In the genomic region with DNA sequence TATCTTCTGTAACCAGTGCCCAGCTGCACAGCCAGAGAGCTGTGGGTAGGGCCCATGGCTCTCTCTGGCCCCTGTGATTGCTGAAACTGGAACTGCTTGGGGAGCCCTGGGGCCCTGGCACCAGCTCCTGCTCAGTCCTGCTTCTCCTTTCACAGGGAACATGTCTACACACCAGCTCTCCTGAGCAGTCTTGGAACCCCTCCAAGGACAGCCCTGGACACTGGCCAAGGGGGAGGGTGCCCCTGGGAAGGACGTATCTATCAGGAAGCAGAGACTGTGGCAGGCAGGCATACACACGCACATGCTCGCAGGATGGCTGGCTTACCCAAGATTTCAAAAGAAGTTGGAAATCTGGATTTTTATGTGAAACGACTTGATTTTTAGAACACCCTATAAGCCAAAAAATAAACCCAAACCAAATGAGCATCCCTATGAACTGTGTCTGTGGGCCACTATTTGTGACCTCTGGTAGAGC, we compare ENCODE assay signal across 8 cellular contexts. TPM values are rescaled to one million over a fixed set of nuclear protein-coding genes. Genes with fewer than 3 reads are reported as not detected.
A peak's percentile ranks its signal among the peaks of the same experiment; 100 is the strongest.
DNase-seq lines count a peak whose midpoint lies in the region; ATAC-seq and TF ChIP-seq lines count a peak whose summit lies in the region.

No MANE protein-coding gene starts in this region.

- peaks cover 59% of the 10 kb centered on the region for H3K4me1 Mint-ChIP-seq in activated T-helper 2 cell treated with anti-CD3 and anti-CD28 coated beads, Interferon-gamma antibody, Interleukin-2, Interleukin-4, amounts not matched to agents 10 μg/mL and 5 μg/mL and 100 μg/mL, durations not matched to agents 14 hours and 24 hours and 36 hours (ENCODE audit: low read depth)
- H3K4me1 Mint-ChIP-seq in osteocyte (ENCODE audit: unreplicated experiment): peaks cover 89% of the 10 kb centered on the region

- no peaks in the 10 kb centered on the region for H3K36me3 ChIP-seq in gastroesophageal sphincter

- DNase-seq in AG04449 (ENCODE audit: low read depth, low spot score) (peak; percentile 71), NCI-H226 (peak; percentile 97), osteocyte (ENCODE audit: extremely low spot score, unreplicated experiment) (peak; percentile 99)
- DNase-seq in activated T-helper 2 cell treated with anti-CD3 and anti-CD28 coated beads, Interferon-gamma antibody, Interleukin-2, Interleukin-4, amounts not matched to agents 10 μg/mL and 5 μg/mL and 100 μg/mL, durations not matched to agents 14 hours and 24 hours and 36 hours (ENCODE audit: low spot score): no peak
- no peak for DNase-seq in stimulated activated CD4-positive, alpha-beta T cell treated with anti-CD3 and anti-CD28 coated beads, Interleukin-2, amount 100 ng/mL, for 48 hours

- H3K27me3 Mint-ChIP-seq in activated T-helper 2 cell treated with anti-CD3 and anti-CD28 coated beads, Interferon-gamma antibody, Interleukin-2, Interleukin-4, amounts not matched to agents 10 μg/mL and 5 μg/mL and 100 μg/mL, durations not matched to agents 14 hours and 24 hours and 36 hours (ENCODE audit: low read depth): no peaks in the 10 kb centered on the region
- no peaks in the 10 kb centered on the region for H3K27me3 Mint-ChIP-seq in osteocyte (ENCODE audit: unreplicated experiment)

- no peaks in the 10 kb centered on the region for H3K9me3 Mint-ChIP-seq in activated T-helper 2 cell treated with anti-CD3 and anti-CD28 coated beads, Interferon-gamma antibody, Interleukin-2, Interleukin-4, amounts not matched to agents 10 μg/mL and 5 μg/mL and 100 μg/mL, durations not matched to agents 14 hours and 24 hours and 36 hours
- H3K9me3 Mint-ChIP-seq in osteocyte (ENCODE audit: unreplicated experiment): no peaks in the 10 kb centered on the region

- peak overlapping the region; percentile 80 for H3K27ac Mint-ChIP-seq in activated T-helper 2 cell treated with anti-CD3 and anti-CD28 coated beads, Interferon-gamma antibody, Interleukin-2, Interleukin-4, amounts not matched to agents 10 μg/mL and 5 μg/mL and 100 μg/mL, durations not matched to agents 14 hours and 24 hours and 36 hours
- peak overlapping the region; percentile 99 for H3K27ac Mint-ChIP-seq in osteocyte (ENCODE audit: unreplicated experiment)

- CTCF ChIA-PET in AG04449 (lab: Yijun Ruan, JAX): interaction anchor here (0.6 to 3.4 kb wide), 9 partner anchors 12 to 180 kb away, joined by 3 to 32 read pairs (median 10); no protein-coding TSS in a partner anchor

- POLR2A ChIA-PET in AG04449 (lab: Yijun Ruan, JAX): no interaction called here

- intact Hi-C loops in activated T-helper 2 cell treated with anti-CD3 and anti-CD28 coated beads, Interferon-gamma antibody, Interleukin-2, Interleukin-4, amounts not matched to agents 10 μg/mL and 5 μg/mL and 100 μg/mL, durations not matched to agents 14 hours and 24 hours and 36 hours (cut with micrococcal nuclease): no loop called here

- WGBS in gastroesophageal sphincter (ENCODE audit: low coverage in 1 of 2), 2 donors: 2 to 25% methylated on average over 1 to 4 of the region's 4 CpGs

- peaks cover 3% of the 10 kb centered on the region for H3K36me3 Mint-ChIP-seq in activated T-helper 2 cell treated with anti-CD3 and anti-CD28 coated beads, Interferon-gamma antibody, Interleukin-2, Interleukin-4, amounts not matched to agents 10 μg/mL and 5 μg/mL and 100 μg/mL, durations not matched to agents 14 hours and 24 hours and 36 hours (ENCODE audit: low read depth)
- no peaks in the 10 kb centered on the region for H3K36me3 Mint-ChIP-seq in osteocyte (ENCODE audit: unreplicated experiment)

- TF ChIP-seq POLR2A in GM18951 (IDR thresholded peaks at IDR 0.05; ENCODE audit: extremely low read depth, insufficient read depth, insufficient read length) (peak; percentile 40), gastroesophageal sphincter (IDR thresholded peaks at IDR 0.05) (no peak)

- in situ Hi-C loops in GM18951 (cut with MboI; ENCODE audit: low sequenced_read_pairs, unreplicated experiment): no loop called here

- H3K4me3 ChIP-seq in AG04449 (ENCODE audit: low read depth, low read length): peak overlapping the region; percentile 53
- no peak overlapping the region for H3K4me3 ChIP-seq in gastroesophageal sphincter

- H3K27ac ChIP-seq in gastroesophageal sphincter: peak overlapping the region; percentile 90 to 93 (median 91)

- no peak for TF ChIP-seq EP300 in gastroesophageal sphincter (IDR thresholded peaks at IDR 0.05)

- peaks cover 27 to 87% (median 42%) of the 10 kb centered on the region in 3 donors for H3K4me1 ChIP-seq in gastroesophageal sphincter

- ATAC-seq in gastroesophageal sphincter: peak; percentile 89
- no peak for ATAC-seq in HG03139 (IDR thresholded peaks at IDR 0.05; ENCODE audit: unreplicated experiment)

- peak overlapping the region; percentile 52 for H3K4me3 Mint-ChIP-seq in activated T-helper 2 cell treated with anti-CD3 and anti-CD28 coated beads, Interferon-gamma antibody, Interleukin-2, Interleukin-4, amounts not matched to agents 10 μg/mL and 5 μg/mL and 100 μg/mL, durations not matched to agents 14 hours and 24 hours and 36 hours (ENCODE audit: low read depth)
- H3K4me3 Mint-ChIP-seq in osteocyte (ENCODE audit: unreplicated experiment): peak overlapping the region; percentile 6

- TF ChIP-seq CTCF in AG04449 (IDR thresholded peaks at IDR 0.05; ENCODE audit: insufficient read depth, low read length, missing control alignments): no peak
- TF ChIP-seq CTCF in gastroesophageal sphincter (IDR thresholded peaks at IDR 0.05): no peak
- TF ChIP-seq CTCF in osteocyte (IDR thresholded peaks at IDR 0.05): no peak

- H3K9me3 ChIP-seq in gastroesophageal sphincter: no peaks in the 10 kb centered on the region

- H3K27me3 ChIP-seq in gastroesophageal sphincter: no peaks in the 10 kb centered on the region

RNA-seq across cellular contexts. Expression of gene TRAF1, which starts 8.8 kb away (rescaled TPM):
- 164 TPM in 2 replicates for total RNA-seq in activated T-helper 2 cell treated with anti-CD3 and anti-CD28 coated beads, Interferon-gamma antibody, Interleukin-2, Interleukin-4, amounts not matched to agents 10 μg/mL and 5 μg/mL and 100 μg/mL, durations not matched to agents 14 hours and 24 hours and 36 hours
- 10 to 100 TPM in 1 of 4 donors, 1 to 10 TPM in 3; 1.2 to 14.3 (median 7.1) TPM for total RNA-seq in gastroesophageal sphincter
- 7.1 and 7.8 TPM in 2 replicates for total RNA-seq in osteocyte

RNA-seq across cellular contexts. Expression of gene PHF19, which starts 58.4 kb away (rescaled TPM):
- 167 and 170 TPM in 2 replicates for total RNA-seq in activated T-helper 2 cell treated with anti-CD3 and anti-CD28 coated beads, Interferon-gamma antibody, Interleukin-2, Interleukin-4, amounts not matched to agents 10 μg/mL and 5 μg/mL and 100 μg/mL, durations not matched to agents 14 hours and 24 hours and 36 hours
- total RNA-seq in gastroesophageal sphincter (10 to 100 TPM; 27.0 to 82.5 (median 54.3) TPM), osteocyte (194 and 212 TPM in 2 replicates)

Comparison
In these comparisons a context has a peak if more than half of its experiments do, and no peak if none do; other contexts are left out.
1. DNase-seq: peak in AG04449 (single experiment), NCI-H226 (single experiment) and osteocyte (single experiment); none in activated T-helper 2 cell treated with anti-CD3 and anti-CD28 coated beads, Interferon-gamma antibody, Interleukin-2, Interleukin-4, amounts not matched to agents 10 μg/mL and 5 μg/mL and 100 μg/mL, durations not matched to agents 14 hours and 24 hours and 36 hours (single experiment) and stimulated activated CD4-positive, alpha-beta T cell treated with anti-CD3 and anti-CD28 coated beads, Interleukin-2, amount 100 ng/mL, for 48 hours (0 of 2).
2. RNA of gene TRAF1, which starts 8.8 kb away (total RNA-seq): 164 TPM in activated T-helper 2 cell treated with anti-CD3 and anti-CD28 coated beads, Interferon-gamma antibody, Interleukin-2, Interleukin-4, amounts not matched to agents 10 μg/mL and 5 μg/mL and 100 μg/mL, durations not matched to agents 14 hours and 24 hours and 36 hours; 1.2 to 14.3 TPM in gastroesophageal sphincter and 7.1 to 7.8 TPM in osteocyte; every median in the first group is over 10 times any median in the second.